Comparison of ENCODE assay signal across 31 cellular contexts in the genomic region with DNA sequence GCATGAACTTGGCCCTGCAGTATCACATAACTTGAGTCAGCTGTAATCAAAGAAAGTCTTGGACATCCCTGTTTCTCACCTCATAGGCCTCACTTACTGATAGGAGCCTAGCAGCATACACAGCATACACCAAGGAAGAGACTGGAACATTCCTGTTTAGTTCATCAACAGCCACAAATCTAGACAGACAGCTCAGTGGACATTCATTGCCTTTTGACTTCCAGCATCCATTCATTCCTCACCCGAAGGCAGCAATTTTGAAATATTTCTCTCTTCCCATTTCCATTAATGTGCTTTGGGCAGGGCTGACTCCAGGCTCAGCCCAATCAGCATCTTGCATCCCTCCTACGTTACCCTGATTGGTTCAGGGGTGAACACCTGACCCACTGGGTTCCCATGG.
"Had no signal": no experiment of that assay in that cellular context is flagged by ENCODE, and none has a peak within 500 bp of the region (broad histone marks: within the 10 kb centered on the region; RNA-seq: fewer than 3 reads in every experiment).

No MANE protein-coding gene starts in this region.

- H3K9me3 ChIP-seq: MG63 had no signal

- H3K4me2 ChIP-seq: PC-9 had no signal

- H3K27me3 ChIP-seq: brain microvascular endothelial cell, MG63 had no signal

- H3K27ac ChIP-seq: brain microvascular endothelial cell, PC-9, SK-N-MC, WERI-Rb-1 had no signal

- DNase-seq: activated CD4-positive, alpha-beta memory T cell treated with anti-CD3 and anti-CD28 coated beads, Interleukin-2, amount 10 ng/mL, durations not matched to agents 7 days and 5 days; activated CD4-positive, alpha-beta T cell treated with anti-CD3 and anti-CD28 coated beads for 1 hour; activated CD4-positive, alpha-beta T cell treated with anti-CD3 and anti-CD28 coated beads for 48 hours; activated CD4-positive, CD25-positive, alpha-beta regulatory T cell; activated CD8-positive, alpha-beta memory T cell treated with anti-CD3 and anti-CD28 coated beads for 24 hours; activated CD8-positive, alpha-beta memory T cell treated with anti-CD3 and anti-CD28 coated beads, Interleukin-2, amount 10 ng/mL, durations not matched to agents 7 days and 5 days; activated CD8-positive, alpha-beta memory T cell treated with anti-CD3 and anti-CD28 coated beads, Interleukin-2, amount 50 U/mL, for 48 hours; activated effector memory CD4-positive, alpha-beta T cell treated with anti-CD3 and anti-CD28 coated beads, Interleukin-2, amount 50 U/mL, for 16 hours; activated naive CD4-positive, alpha-beta T cell; activated naive CD4-positive, alpha-beta T cell treated with anti-CD3 and anti-CD28 coated beads, Interleukin-2, amount 50 U/mL, for 16 hours; activated naive CD8-positive, alpha-beta T cell treated with anti-CD3 and anti-CD28 coated beads for 36 hours; activated T-cell treated with anti-CD3 and anti-CD28 coated beads, Interleukin-2, amount 50 U/mL, for 48 hours; amniotic stem cell; aorta; brain microvascular endothelial cell; Kasumi-1; NCI-H1092; NCI-H146; NCI-H187; NCI-H2029 treated with DMSO at 0.1 percent for 48 hours; NCI-H2107; NCI-H2171; NCI-H510A; NCI-H526; NCI-H748 treated with DMSO at 0.1 percent for 48 hours; PC-9; Right ventricle myocardium superior; T1000; WERI-Rb-1 had no signal

- H3K36me3 ChIP-seq: brain microvascular endothelial cell, MG63, WERI-Rb-1 had no signal

- ATAC-seq: activated CD8-positive, alpha-beta memory T cell treated with anti-CD3 and anti-CD28 coated beads, Interleukin-2, amount 10 ng/mL, durations not matched to agents 7 days and 5 days had no signal

- H2AFZ ChIP-seq: PC-9 had no signal

- H3K4me3 ChIP-seq: MG63, PC-9, SK-N-MC had no signal
